In genomic region chr1:211610779-211611556, GRCh38 we compare ENCODE assay signal across 9 cellular contexts.
DNase-seq lines count a peak whose midpoint lies in the region; ATAC-seq lines count a peak whose summit lies in the region.
"Had no signal": no experiment of that assay in that cellular context is flagged by ENCODE, and none has a peak within 500 bp of the region (broad histone marks: within the 10 kb centered on the region; RNA-seq: fewer than 3 reads in every experiment).

No MANE protein-coding gene starts in this region.

- no peak for ATAC-seq in GM18520 (IDR thresholded peaks at IDR 0.05; ENCODE audit: unreplicated experiment)
- ATAC-seq: activated T-helper 17 cell treated with anti-CD3 and anti-CD28 coated beads, Interleukin-2, amount 50 U/mL, for 72 hours had no signal

- no peaks in the 10 kb centered on the region for H3K9me3 Mint-ChIP-seq in dendritic cell treated with granulocyte-macrophage colony-stimulating factor and Interleukin-4, amounts not matched to agents 40 ng/mL and 50 ng/mL, for 4 days
- H3K9me3 Mint-ChIP-seq: activated T-helper 17 cell treated with anti-CD3 and anti-CD28 coated beads, Interleukin-2, amount 50 U/mL, for 72 hours had no signal

- no peak overlapping the region for H3K4me3 Mint-ChIP-seq in dendritic cell treated with granulocyte-macrophage colony-stimulating factor and Interleukin-4, amounts not matched to agents 40 ng/mL and 50 ng/mL, for 4 days
- H3K4me3 Mint-ChIP-seq: activated T-helper 17 cell treated with anti-CD3 and anti-CD28 coated beads, Interleukin-2, amount 50 U/mL, for 72 hours had no signal

- DNase-seq in AG08395 (ENCODE audit: low spot score) (peak; percentile 70), NCI-H1694 treated with DMSO at 0.1 percent for 48 hours (lab: John Stamatoyannopoulos, UW) (peak; percentile 96), medulla oblongata (ENCODE audit: extremely low spot score) (peak; percentile 25), NCI-H1436 (lab: John Stamatoyannopoulos, UW) (no peak), AML-193 (lab: John Stamatoyannopoulos, UW) (no peak), NCI-H1436 treated with DMSO at 0.1 percent for 48 hours (lab: John Stamatoyannopoulos, UW) (no peak)

- peaks cover 77% of the 10 kb centered on the region for H3K4me1 Mint-ChIP-seq in dendritic cell treated with granulocyte-macrophage colony-stimulating factor and Interleukin-4, amounts not matched to agents 40 ng/mL and 50 ng/mL, for 4 days (ENCODE audit: low read depth)

- no peaks in the 10 kb centered on the region for H3K27me3 Mint-ChIP-seq in dendritic cell treated with granulocyte-macrophage colony-stimulating factor and Interleukin-4, amounts not matched to agents 40 ng/mL and 50 ng/mL, for 4 days

- H3K27ac Mint-ChIP-seq in dendritic cell treated with granulocyte-macrophage colony-stimulating factor and Interleukin-4, amounts not matched to agents 40 ng/mL and 50 ng/mL, for 4 days: peak overlapping the region; percentile 84
- H3K27ac Mint-ChIP-seq: activated T-helper 17 cell treated with anti-CD3 and anti-CD28 coated beads, Interleukin-2, amount 50 U/mL, for 72 hours had no signal

- intact Hi-C loops in dendritic cell treated with granulocyte-macrophage colony-stimulating factor and Interleukin-4, amounts not matched to agents 40 ng/mL and 50 ng/mL, for 4 days (cut with micrococcal nuclease): no loop called here

- H3K36me3 Mint-ChIP-seq in dendritic cell treated with granulocyte-macrophage colony-stimulating factor and Interleukin-4, amounts not matched to agents 40 ng/mL and 50 ng/mL, for 4 days (ENCODE audit: low read depth): no peaks in the 10 kb centered on the region

Comparison
In these comparisons a context has a peak if more than half of its experiments do, and no peak if none do; other contexts are left out.
1. DNase-seq: peak in AG08395 (single experiment), NCI-H1694 treated with DMSO at 0.1 percent for 48 hours (single experiment) and medulla oblongata (single experiment); none in NCI-H1436 (single experiment), AML-193 (0 of 2) and NCI-H1436 treated with DMSO at 0.1 percent for 48 hours (single experiment).